In the genomic region with DNA sequence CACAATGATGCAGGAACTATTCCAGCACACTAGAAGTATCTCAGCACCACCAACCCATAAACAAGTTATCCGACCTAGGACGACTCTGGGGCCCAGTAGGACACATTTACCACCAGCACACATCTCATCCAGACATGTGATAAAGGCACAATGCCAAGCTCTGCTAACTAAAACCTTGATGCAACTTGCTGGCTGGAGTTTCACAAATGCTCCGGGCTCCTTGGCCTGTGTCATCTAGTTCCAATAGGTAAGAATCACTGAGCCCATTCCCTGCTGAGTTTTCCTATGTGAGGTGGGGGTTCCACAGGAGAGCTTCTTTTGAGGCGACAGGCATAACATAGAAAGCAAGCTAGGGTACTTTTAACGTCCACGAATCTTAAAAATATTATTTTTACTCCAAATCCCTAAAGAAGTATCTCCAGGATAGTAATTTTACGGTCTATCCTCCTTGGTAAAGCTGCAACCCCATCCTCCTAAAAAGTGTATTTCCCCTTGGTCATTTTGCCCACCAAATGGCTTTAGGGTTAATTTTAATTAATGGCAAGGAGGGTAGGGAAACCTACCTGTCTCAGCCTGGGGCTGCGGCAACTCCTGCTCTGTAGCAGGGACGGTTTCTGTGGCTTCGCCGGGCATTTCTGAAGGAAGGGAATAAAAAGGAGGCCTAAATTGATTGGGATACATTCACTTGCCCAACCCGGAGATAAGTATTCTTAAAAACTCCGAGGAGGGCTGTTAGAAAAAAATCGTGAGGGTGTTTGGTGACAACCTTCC, we compare ENCODE assay signal across 8 cellular contexts. TPM values are rescaled to one million over a fixed set of nuclear protein-coding genes. Genes with fewer than 3 reads are reported as not detected.
DNase-seq lines count a peak whose midpoint lies in the region; ATAC-seq and TF ChIP-seq lines count a peak whose summit lies in the region.

No MANE protein-coding gene starts in this region.

- H3K36me3 Mint-ChIP-seq in T-helper 2 cell treated with Interferon-gamma antibody and Interleukin-4, amounts not matched to agents 5 μg/mL and 100 μg/mL, for 36 hours (ENCODE audit: low read depth), result peaks cover 71% of the 10 kb centered on the region

- H3K27ac Mint-ChIP-seq in T-helper 2 cell treated with Interferon-gamma antibody and Interleukin-4, amounts not matched to agents 5 μg/mL and 100 μg/mL, for 36 hours, result peak overlapping the region; percentile 96

- H3K4me1 ChIP-seq in esophagus (ENCODE audit: control insufficient read depth in 2 of 2, insufficient read depth in 2 of 2, low read length in 1 of 2) (peaks cover 0 to 12% of the 10 kb centered on the region in 2 donors), muscle layer of colon (ENCODE audit: insufficient read depth, low read length) (peaks cover 53% of the 10 kb centered on the region)

- no peak for DNase-seq in T-helper 2 cell treated with Interferon-gamma antibody and Interleukin-4, amounts not matched to agents 5 μg/mL and 100 μg/mL, for 36 hours (ENCODE audit: low spot score)
- DNase-seq in NCI-H2081 treated with DMSO at 0.1 percent for 48 hours (lab: John Stamatoyannopoulos, UW) (no peak), NCI-H524 treated with DMSO at 0.1 percent for 48 hours (lab: John Stamatoyannopoulos, UW) (no peak)

- peaks cover 51% of the 10 kb centered on the region for H3K4me1 Mint-ChIP-seq in T-helper 2 cell treated with Interferon-gamma antibody and Interleukin-4, amounts not matched to agents 5 μg/mL and 100 μg/mL, for 36 hours (ENCODE audit: low read depth)

- H3K27me3 ChIP-seq in esophagus (ENCODE audit: control insufficient read depth in 1 of 2, insufficient read depth in 2 of 2, low read length in 2 of 2) (no peaks in the 10 kb centered on the region), muscle layer of colon (ENCODE audit: control insufficient read depth in 1 of 2, insufficient read depth in 2 of 2, low read length in 2 of 2) (no peaks in the 10 kb centered on the region)

- TF ChIP-seq CTCF in 22Rv1 (IDR thresholded peaks at IDR 0.05), result no peak

- no peak for ATAC-seq in GM21515 (IDR thresholded peaks at IDR 0.05; ENCODE audit: unreplicated experiment)

- peak overlapping the region; percentile 99 for H3K9ac ChIP-seq in muscle layer of colon (ENCODE audit: low read length)

- H3K36me3 ChIP-seq in esophagus (ENCODE audit: control insufficient read depth in 2 of 2, insufficient read depth in 2 of 2, low read length in 1 of 2) (peaks cover 0 to 5% of the 10 kb centered on the region in 2 donors), muscle layer of colon (ENCODE audit: insufficient read depth, low read length) (peaks cover 33% of the 10 kb centered on the region)

- WGBS in esophagus, 2 donors, result 1% methylated on average over 14 of the region's 14 CpGs

- H3K27me3 Mint-ChIP-seq in T-helper 2 cell treated with Interferon-gamma antibody and Interleukin-4, amounts not matched to agents 5 μg/mL and 100 μg/mL, for 36 hours (ENCODE audit: low read depth), result no peaks in the 10 kb centered on the region

- no peaks in the 10 kb centered on the region for H3K9me3 ChIP-seq in esophagus (ENCODE audit: control insufficient read depth in 2 of 2, insufficient read depth in 1 of 2, low read depth in 1 of 2, low read length in 1 of 2)
- no peaks in the 10 kb centered on the region for H3K9me3 ChIP-seq in muscle layer of colon (ENCODE audit: low read length)

- peak overlapping the region; percentile 95 for H3K4me3 Mint-ChIP-seq in T-helper 2 cell treated with Interferon-gamma antibody and Interleukin-4, amounts not matched to agents 5 μg/mL and 100 μg/mL, for 36 hours

- peak; percentile 31 for TF ChIP-seq POLR2A in GM19193 (IDR thresholded peaks at IDR 0.05; ENCODE audit: extremely low read depth, insufficient read depth, insufficient read length)

- H3K4me3 ChIP-seq in esophagus (ENCODE audit: low read depth in 1 of 2, low read length in 2 of 2) (peak overlapping the region; percentile 78 to 96), muscle layer of colon (ENCODE audit: low read depth in 1 of 2, low read length in 2 of 2) (peak overlapping the region; percentile 93 to 96)

- H3K9me3 Mint-ChIP-seq in T-helper 2 cell treated with Interferon-gamma antibody and Interleukin-4, amounts not matched to agents 5 μg/mL and 100 μg/mL, for 36 hours, result no peaks in the 10 kb centered on the region

- H3K27ac ChIP-seq in 22Rv1, result peak overlapping the region; percentile 99
- H3K27ac ChIP-seq in esophagus (ENCODE audit: low read depth in 2 of 2, low read length in 1 of 2), result peak overlapping the region; percentile 91 to 98
- peak overlapping the region; percentile 99 for H3K27ac ChIP-seq in muscle layer of colon (ENCODE audit: low read depth, low read length)

RNA-seq across cellular contexts. Expression of gene NACA, which starts 1.0 kb away (rescaled TPM):
- polyA plus RNA-seq in esophagus, result 1,000 to 10,000 TPM; 1,812 to 2,103 TPM

RNA-seq across cellular contexts. Expression of gene PRIM1, which starts 28.0 kb away (rescaled TPM):
- 1 to 10 TPM; 3.2 to 7.4 TPM for polyA plus RNA-seq in esophagus

RNA-seq across cellular contexts. Expression of gene PTGES3, which starts 36.0 kb away (rescaled TPM):
- 100 to 1,000 TPM in 1 of 2 donors, 10 to 100 TPM in 1; 65.7 to 123 TPM for polyA plus RNA-seq in esophagus

RNA-seq across cellular contexts. Expression of gene HSD17B6, which starts 39.0 kb away (rescaled TPM):
- polyA plus RNA-seq in esophagus, result 1 to 10 TPM; 3.0 to 5.4 TPM
